In genomic region chr7:14446829-14447228, GRCh38 we compare ENCODE assay signal across 14 cellular contexts.
A peak's percentile ranks its signal among the peaks of the same experiment; 100 is the strongest.
DNase-seq lines count a peak whose midpoint lies in the region; ATAC-seq and TF ChIP-seq lines count a peak whose summit lies in the region.
"Had no signal": no experiment of that assay in that cellular context is flagged by ENCODE, and none has a peak within 500 bp of the region (broad histone marks: within the 10 kb centered on the region; RNA-seq: fewer than 3 reads in every experiment).

No MANE protein-coding gene starts in this region.

- H3K27me3 Mint-ChIP-seq in naive thymus-derived CD4-positive, alpha-beta T cell = no peaks in the 10 kb centered on the region

- H3K27ac Mint-ChIP-seq in naive thymus-derived CD4-positive, alpha-beta T cell = no peak overlapping the region

- H3K9ac ChIP-seq in KMS-11 = no peak overlapping the region

- no peaks in the 10 kb centered on the region for H4K20me1 ChIP-seq in KMS-11 (ENCODE audit: insufficient read depth)

- H3K4me1 Mint-ChIP-seq in naive thymus-derived CD4-positive, alpha-beta T cell = peaks cover 0 to 3% (median 0%) of the 10 kb centered on the region in 7 donors

- no peaks in the 10 kb centered on the region for H3K36me3 Mint-ChIP-seq in naive thymus-derived CD4-positive, alpha-beta T cell

- POLR2A ChIA-PET in naive thymus-derived CD4-positive, alpha-beta T cell (lab: Charles Lee) = no interaction called here

- TF ChIP-seq CTCF in KMS-11 (conservative IDR thresholded peaks at IDR 0.05; ENCODE audit: low read depth, low read length) = no peak
- TF ChIP-seq CTCF in ascending aorta (IDR thresholded peaks at IDR 0.05) = no peak

- H3K4me3 ChIP-seq in KMS-11 (IDR thresholded peaks at IDR 0.05; ENCODE audit: insufficient read depth, low read depth, low read length) (no peak overlapping the region), ascending aorta (no peak overlapping the region)
- no peak overlapping the region for H3K4me3 ChIP-seq in naive thymus-derived CD4-positive, alpha-beta T cell (ENCODE audit: low read length)

- no peaks in the 10 kb centered on the region for H3K79me2 ChIP-seq in KMS-11 (ENCODE audit: insufficient read depth, low read depth)

- H3K9me3 Mint-ChIP-seq in naive thymus-derived CD4-positive, alpha-beta T cell = peaks cover 0 to 8% (median 0%) of the 10 kb centered on the region in 11 donors

- H3K27ac ChIP-seq in KMS-11 = no peak overlapping the region
- H3K27ac ChIP-seq in naive thymus-derived CD4-positive, alpha-beta T cell (ENCODE audit: low read depth, low read length) = no peak overlapping the region
- no peak overlapping the region for H3K27ac ChIP-seq in ascending aorta
- H3K27ac ChIP-seq: C4-2B, neutrophil, VCaP had no signal

- no peak overlapping the region for H3K4me3 Mint-ChIP-seq in naive thymus-derived CD4-positive, alpha-beta T cell

- H3K36me3 ChIP-seq in KMS-11 (ENCODE audit: insufficient read depth) = no peaks in the 10 kb centered on the region
- H3K36me3 ChIP-seq in naive thymus-derived CD4-positive, alpha-beta T cell (ENCODE audit: control insufficient read depth in 2 of 3, insufficient read depth in 3 of 3, low read length in 3 of 3) = no peaks in the 10 kb centered on the region
- no peaks in the 10 kb centered on the region for H3K36me3 ChIP-seq in ascending aorta
- H3K36me3 ChIP-seq: neutrophil had no signal

- no peak overlapping the region for H2AFZ ChIP-seq in KMS-11 (ENCODE audit: low read depth)

- H3K27me3 ChIP-seq in KMS-11 (ENCODE audit: insufficient read depth, low read depth) (no peaks in the 10 kb centered on the region), ascending aorta (no peaks in the 10 kb centered on the region)
- H3K27me3 ChIP-seq in naive thymus-derived CD4-positive, alpha-beta T cell (ENCODE audit: control insufficient read depth in 2 of 2, insufficient read depth in 2 of 2, low read length in 2 of 2) = no peaks in the 10 kb centered on the region
- H3K27me3 ChIP-seq: neutrophil had no signal

- H3K9me3 ChIP-seq in naive thymus-derived CD4-positive, alpha-beta T cell (ENCODE audit: control insufficient read depth in 2 of 3, low read length in 3 of 3) = no peaks in the 10 kb centered on the region
- no peaks in the 10 kb centered on the region for H3K9me3 ChIP-seq in ascending aorta
- H3K9me3 ChIP-seq: neutrophil had no signal

- no peak for DNase-seq in naive thymus-derived CD4-positive, alpha-beta T cell
- DNase-seq in ascending aorta (ENCODE audit: low spot score in 2 of 2) (no peak), left lobe of liver (ENCODE audit: low spot score) (no peak)
- DNase-seq: anterior cingulate cortex, cortex of kidney, NCI-H2171 treated with DMSO at 0.1 percent for 48 hours had no signal

- intact Hi-C loops in naive thymus-derived CD4-positive, alpha-beta T cell (cut with micrococcal nuclease) = no loop called here
- intact Hi-C loops in ascending aorta (cut with DNase I) = no loop called here

- CTCF ChIA-PET in naive thymus-derived CD4-positive, alpha-beta T cell (lab: Charles Lee) = no interaction called here

- H3K4me2 ChIP-seq in KMS-11 = peak overlapping the region; percentile 6; the same call in 1 of the 2 replicates

- H3K4me1 ChIP-seq in KMS-11 (ENCODE audit: low read depth, poor library complexity, severe bottlenecking) (peaks cover 12% of the 10 kb centered on the region), ascending aorta (no peaks in the 10 kb centered on the region)
- H3K4me1 ChIP-seq in naive thymus-derived CD4-positive, alpha-beta T cell (ENCODE audit: control insufficient read depth in 2 of 2, insufficient read depth in 2 of 2, low read length in 2 of 2) = no peaks in the 10 kb centered on the region

- peak; percentile 68 for ATAC-seq in GM19025 (IDR thresholded peaks at IDR 0.05; ENCODE audit: low read depth, unreplicated experiment)
- ATAC-seq in HG02610 (IDR thresholded peaks at IDR 0.05; ENCODE audit: unreplicated experiment) = peak; percentile 87
- peak; percentile 63 for ATAC-seq in naive thymus-derived CD4-positive, alpha-beta T cell
- ATAC-seq in HG02885 (IDR thresholded peaks at IDR 0.05; ENCODE audit: poor library complexity, unreplicated experiment) = no peak
- no peak for ATAC-seq in left lobe of liver
- ATAC-seq: SK-N-SH treated with all-trans-retinoic acid at 6 μM for 48 hours had no signal

Comparison
In these comparisons a context has a peak if more than half of its experiments do, and no peak if none do; other contexts are left out.
1. ATAC-seq: peak in GM19025 (single experiment), HG02610 (single experiment) and naive thymus-derived CD4-positive, alpha-beta T cell (single experiment); none in HG02885 (single experiment) and left lobe of liver (single experiment).